29 cellular contexts compared by ENCODE assay signal in genomic region chr19:52444506-52444905, GRCh38. TPM values are rescaled to one million over a fixed set of nuclear protein-coding genes. Genes with fewer than 3 reads are reported as not detected.
"Had no signal": no experiment of that assay in that cellular context is flagged by ENCODE, and none has a peak within 500 bp of the region (broad histone marks: within the 10 kb centered on the region; RNA-seq: fewer than 3 reads in every experiment).

No MANE protein-coding gene starts in this region.

- H3K27ac ChIP-seq: ascending aorta, VCaP had no signal

- H3K4me3 ChIP-seq: ascending aorta had no signal

- H3K36me3 ChIP-seq: ascending aorta had no signal

- ATAC-seq: activated CD4-positive, alpha-beta T cell treated with anti-CD3 and anti-CD28 coated beads for 36 hours; activated CD4-positive, CD25-positive, alpha-beta regulatory T cell treated with anti-CD3 and anti-CD28 coated beads, Interleukin-2, amount 50 U/mL, for 24 hours; activated CD8-positive, alpha-beta memory T cell treated with anti-CD3 and anti-CD28 coated beads, Interleukin-2, amount 10 ng/mL, durations not matched to agents 7 days and 5 days; activated CD8-positive, alpha-beta T cell treated with anti-CD3 and anti-CD28 coated beads, Interleukin-2, amount 10 ng/mL, durations not matched to agents 7 days and 5 days; activated naive CD8-positive, alpha-beta T cell treated with anti-CD3 and anti-CD28 coated beads, Interleukin-2, amount 50 U/mL, for 24 hours; WTC11 had no signal

- H3K27me3 ChIP-seq: ascending aorta had no signal

- DNase-seq: activated CD4-positive, alpha-beta memory T cell treated with anti-CD3 and anti-CD28 coated beads, Interleukin-2, amount 10 ng/mL, durations not matched to agents 7 days and 5 days; activated CD4-positive, alpha-beta T cell treated with anti-CD3 and anti-CD28 coated beads for 1 hour; activated CD4-positive, alpha-beta T cell treated with anti-CD3 and anti-CD28 coated beads for 36 hours; activated CD4-positive, alpha-beta T cell treated with anti-CD3 and anti-CD28 coated beads for 48 hours; activated CD4-positive, alpha-beta T cell treated with anti-CD3 and anti-CD28 coated beads, Interleukin-2, amount 10 ng/mL, durations not matched to agents 7 days and 5 days; activated CD4-positive, alpha-beta T cell treated with anti-CD3 and anti-CD28 coated beads, Interleukin-2, amount 50 U/mL, for 48 hours; activated CD4-positive, CD25-positive, alpha-beta regulatory T cell; activated CD8-positive, alpha-beta memory T cell treated with anti-CD3 and anti-CD28 coated beads for 24 hours; activated CD8-positive, alpha-beta memory T cell treated with anti-CD3 and anti-CD28 coated beads, Interleukin-2, amount 10 ng/mL, durations not matched to agents 7 days and 5 days; activated CD8-positive, alpha-beta memory T cell treated with anti-CD3 and anti-CD28 coated beads, Interleukin-2, amount 50 U/mL, for 48 hours; activated CD8-positive, alpha-beta T cell treated with anti-CD3 and anti-CD28 coated beads, Interleukin-2, amount 10 ng/mL, durations not matched to agents 7 days and 5 days; activated effector memory CD4-positive, alpha-beta T cell treated with Interleukin-2 at 50 U/mL for 16 hours; activated gamma-delta T cell; activated naive CD4-positive, alpha-beta T cell treated with anti-CD3 and anti-CD28 coated beads, Interleukin-2, amount 10 ng/mL, durations not matched to agents 7 days and 5 days; activated naive CD4-positive, alpha-beta T cell treated with Interleukin-2 at 50 U/mL for 16 hours; activated naive CD8-positive, alpha-beta T cell treated with anti-CD3 and anti-CD28 coated beads, Interleukin-2, amount 10 ng/mL, durations not matched to agents 7 days and 5 days; activated naive CD8-positive, alpha-beta T cell treated with anti-CD3 and anti-CD28 coated beads, Interleukin-2, amount 50 U/mL, for 24 hours; activated T-cell treated with anti-CD3 and anti-CD28 coated beads, Interleukin-2, amount 50 U/mL, for 24 hours; activated T-cell treated with anti-CD3 and anti-CD28 coated beads, Interleukin-2, amount 50 U/mL, for 48 hours; amygdala; anterior cingulate cortex; central memory CD4-positive, alpha-beta T cell; T-helper 2 cell; T-helper 9 cell had no signal

RNA-seq across cellular contexts. Expression of gene ZNF578, which starts 8.8 kb away (rescaled TPM):
- total RNA-seq: ascending aorta had no signal

RNA-seq across cellular contexts. Expression of gene ZNF534, which starts 15.6 kb away (rescaled TPM):
- total RNA-seq: activated CD4-positive, alpha-beta memory T cell treated with anti-CD3 and anti-CD28 coated beads, Interleukin-2, amount 10 ng/mL, durations not matched to agents 7 days and 5 days; activated CD4-positive, alpha-beta T cell treated with anti-CD3 and anti-CD28 coated beads, Interleukin-2, amount 10 ng/mL, durations not matched to agents 7 days and 5 days; activated CD8-positive, alpha-beta memory T cell treated with anti-CD3 and anti-CD28 coated beads, Interleukin-2, amount 10 ng/mL, durations not matched to agents 7 days and 5 days; activated CD8-positive, alpha-beta T cell treated with anti-CD3 and anti-CD28 coated beads, Interleukin-2, amount 10 ng/mL, durations not matched to agents 7 days and 5 days; activated naive CD8-positive, alpha-beta T cell treated with anti-CD3 and anti-CD28 coated beads, Interleukin-2, amount 10 ng/mL, durations not matched to agents 7 days and 5 days; activated T-helper 2 cell treated with anti-CD3 and anti-CD28 coated beads, Interferon-gamma antibody, Interleukin-2, Interleukin-4, amounts not matched to agents 10 μg/mL and 5 μg/mL and 100 μg/mL, durations not matched to agents 14 hours and 24 hours and 36 hours; ascending aorta had no signal
